ENCODE assay signal across 2 cellular contexts in genomic region chr7:98293265-98293664, GRCh38.
TF ChIP-seq lines count a peak whose summit lies in the region.

No MANE protein-coding gene starts in this region.

TF ChIP-seq in HCT116, 20 proteins besides CTCF, POLR2A, EP300 and RAD21:
- TF ChIP-seq CBX3 (IDR thresholded peaks at IDR 0.05; ENCODE audit: low read depth) (no peak), EZH2phosphoT487 (IDR thresholded peaks at IDR 0.05; ENCODE audit: borderline replicate concordance) (no peak), POLR2AphosphoS5 (IDR thresholded peaks at IDR 0.05; ENCODE audit: low read depth, low read length) (0 out of 2 replicates have a peak, but pooled peaks have one; percentile 4), ZFX (IDR thresholded peaks at IDR 0.05) (no peak)
TF ChIP-seq in HCT116: peak in this region for 1.

TF ChIP-seq in GM12878, 131 proteins besides CTCF, POLR2A, EP300 and RAD21:
- no peak for TF ChIP-seq ETV6 (conservative IDR thresholded peaks at IDR 0.05 in 1 of 2, IDR thresholded peaks at IDR 0.05 in 1 of 2; ENCODE audit: borderline replicate concordance in 1 of 2, low read depth in 1 of 2)
- no peak for TF ChIP-seq ZBTB33 (IDR thresholded peaks at IDR 0.05)
- 0 out of 2 replicates have a peak, but pooled peaks have one; percentile 29 for TF ChIP-seq PML (IDR thresholded peaks at IDR 0.05; ENCODE audit: low read length)
- TF ChIP-seq EED (IDR thresholded peaks at IDR 0.05; ENCODE audit: low read depth) = no peak
- TF ChIP-seq RCOR1 (conservative IDR thresholded peaks at IDR 0.05; ENCODE audit: low read depth, low read length) = no peak
